Comparison of ENCODE assay signal across 10 cellular contexts in genomic region chr18:13221821-13222220, GRCh38. TPM values are rescaled to one million over a fixed set of nuclear protein-coding genes. Genes with fewer than 3 reads are reported as not detected.
DNase-seq lines count a peak whose midpoint lies in the region; ATAC-seq and TF ChIP-seq lines count a peak whose summit lies in the region.
"Had no signal": no experiment of that assay in that cellular context is flagged by ENCODE, and none has a peak within 500 bp of the region (broad histone marks: within the 10 kb centered on the region; RNA-seq: fewer than 3 reads in every experiment).

No MANE protein-coding gene starts in this region.

- H3K4me3 ChIP-seq in fibroblast of villous mesenchyme (ENCODE audit: low read depth, low read length), result no peak overlapping the region
- peak overlapping the region; percentile 92 for H3K4me3 ChIP-seq in psoas muscle

- peaks cover 58% of the 10 kb centered on the region for H3K4me1 ChIP-seq in psoas muscle

- DNase-seq in D341Med (ENCODE audit: low spot score), result peak; percentile 76
- peak; percentile 8 for DNase-seq in NCI-H446 treated with DMSO at 0.1 percent for 48 hours (lab: John Stamatoyannopoulos, UW)
- peak; percentile 42 for DNase-seq in fibroblast of villous mesenchyme (ENCODE audit: low read depth)
- peak in 1 of 2 donors; percentile 61 for DNase-seq in psoas muscle
- DNase-seq in activated effector memory CD4-positive, alpha-beta T cell treated with anti-CD3 and anti-CD28 coated beads, Interleukin-2, amount 50 U/mL, for 16 hours, result no peak
- DNase-seq in HUDEP-2 (lab: John Stamatoyannopoulos, UW; ENCODE audit: unreplicated experiment in 76 of 76), result no peak
- DNase-seq in activated T-cell treated with anti-CD3 and anti-CD28 coated beads, Interleukin-2, amount 50 U/mL, for 48 hours, result no peak
- DNase-seq: Caco-2; stimulated activated CD4-positive, alpha-beta T cell treated with anti-CD3 and anti-CD28 coated beads, Interleukin-4, amount 100 ng/mL, for 4 hours had no signal

- no peaks in the 10 kb centered on the region for H3K36me3 ChIP-seq in psoas muscle (ENCODE audit: insufficient read depth in 1 of 2, low read depth in 1 of 2)

- ATAC-seq in psoas muscle (no peak), GM18520 (IDR thresholded peaks at IDR 0.05; ENCODE audit: unreplicated experiment) (no peak)

- WGBS in psoas muscle, 3 donors, result 3 to 13% (median 5%) methylated on average over 7 of the region's 7 CpGs

- no peaks in the 10 kb centered on the region for H3K9me3 ChIP-seq in psoas muscle
- H3K9me3 ChIP-seq: Caco-2 had no signal

- peak overlapping the region; percentile 83 for H3K27ac ChIP-seq in psoas muscle

- intact Hi-C loops in psoas muscle (cut with DNase I), result loop anchor here (2.0 to 10.0 kb wide), 6 partner anchors 40 to 390 kb away; no protein-coding TSS in a partner anchor

- no peaks in the 10 kb centered on the region for H3K27me3 ChIP-seq in psoas muscle (ENCODE audit: insufficient read depth in 3 of 3, low read length in 2 of 3)

- TF ChIP-seq CTCF in fibroblast of villous mesenchyme (IDR thresholded peaks at IDR 0.05; ENCODE audit: insufficient read depth, low read depth, low read length) (no peak), psoas muscle (IDR thresholded peaks at IDR 0.05) (no peak)

RNA-seq across cellular contexts. Expression of gene LDLRAD4, which starts 3.3 kb away (rescaled TPM):
- total RNA-seq in fibroblast of villous mesenchyme, result 0.43 and 0.97 TPM in 2 replicates
- 10 to 100 TPM in 1 of 4 donors, 1 to 10 TPM in 3; 3.8 to 13.9 (median 7.8) TPM for total RNA-seq in psoas muscle
- polyA plus RNA-seq in psoas muscle, result 1 to 10 TPM; 1.8 to 2.1 (median 2.0) TPM

Comparison
In these comparisons a context has a peak if more than half of its experiments do, and no peak if none do; other contexts are left out.
1. DNase-seq: peak in D341Med (single experiment), NCI-H446 treated with DMSO at 0.1 percent for 48 hours (single experiment) and fibroblast of villous mesenchyme (single experiment); none in activated effector memory CD4-positive, alpha-beta T cell treated with anti-CD3 and anti-CD28 coated beads, Interleukin-2, amount 50 U/mL, for 16 hours (single experiment), HUDEP-2 (0 of 76) and activated T-cell treated with anti-CD3 and anti-CD28 coated beads, Interleukin-2, amount 50 U/mL, for 48 hours (0 of 2).